9 cellular contexts compared by ENCODE assay signal in genomic region chr6:70638468-70638867, GRCh38.
"Had no signal": no experiment of that assay in that cellular context is flagged by ENCODE, and none has a peak within 500 bp of the region (broad histone marks: within the 10 kb centered on the region; RNA-seq: fewer than 3 reads in every experiment).

No MANE protein-coding gene starts in this region.

- H2AFZ ChIP-seq: GM23248 had no signal

- H3K27ac Mint-ChIP-seq: HFFc6, IgD-negative memory B cell had no signal

- H3K9me3 ChIP-seq: HAP-1 had no signal

- H3K36me3 Mint-ChIP-seq: IgD-negative memory B cell had no signal

- H3K36me3 ChIP-seq: HAP-1 had no signal

- H3K9me3 Mint-ChIP-seq: HFFc6, IgD-negative memory B cell had no signal

- H3K4me3 ChIP-seq: GM23248, HAP-1 had no signal

- H3K27me3 Mint-ChIP-seq: IgD-negative memory B cell had no signal

- ATAC-seq: HCT116, HepG2 had no signal

- H3K4me3 Mint-ChIP-seq: HFFc6, IgD-negative memory B cell had no signal

- H3K4me1 Mint-ChIP-seq: IgD-negative memory B cell had no signal

- DNase-seq: GM23248, GOT3, H7, HFFc6, KBM-7 had no signal
